23 cellular contexts compared by ENCODE assay signal in genomic region chr2:107542314-107542740, GRCh38.
DNase-seq lines count a peak whose midpoint lies in the region; ATAC-seq, FAIRE-seq and TF ChIP-seq lines count a peak whose summit lies in the region.
"Had no signal": no experiment of that assay in that cellular context is flagged by ENCODE, and none has a peak within 500 bp of the region (broad histone marks: within the 10 kb centered on the region; RNA-seq: fewer than 3 reads in every experiment).

No MANE protein-coding gene starts in this region.

- peak overlapping the region; percentile 34 for H3K27ac Mint-ChIP-seq in neural progenitor cell
- no peak overlapping the region for H3K27ac Mint-ChIP-seq in chondrocyte (ENCODE audit: unreplicated experiment)
- H3K27ac Mint-ChIP-seq: activated CD8-positive, alpha-beta memory T cell treated with anti-CD3 and anti-CD28 coated beads, Interleukin-2, amount 10 ng/mL, durations not matched to agents 7 days and 5 days; activated naive CD4-positive, alpha-beta T cell treated with anti-CD3 and anti-CD28 coated beads, Interleukin-2, amount 50 U/mL, for 72 hours; activated T-helper 1 cell treated with anti-CD3 and anti-CD28 coated beads, Interleukin-12 subunit alpha, Interleukin-12 subunit beta, Interleukin-2, Interleukin-4 antibody, amounts not matched to agents 30 ng/mL and 10 ng/mL and 1 ng/mL, durations not matched to agents 14 hours and 24 hours and 36 hours; effector memory CD8-positive, alpha-beta T cell had no signal

- no TSS peak for BruUV-seq in HepG2 (replicated peaks; lab: Mats Ljungman, UMichigan)

- H3K9ac ChIP-seq in HepG2 (ENCODE audit: insufficient read depth, low read depth, low read length), result no peak overlapping the region
- H3K9ac ChIP-seq in neural progenitor cell, result no peak overlapping the region

- H3K4me1 Mint-ChIP-seq in neural progenitor cell, result peaks cover 17% of the 10 kb centered on the region
- peaks cover 8% of the 10 kb centered on the region for H3K4me1 Mint-ChIP-seq in chondrocyte (ENCODE audit: low read depth)
- H3K4me1 Mint-ChIP-seq: activated CD8-positive, alpha-beta memory T cell treated with anti-CD3 and anti-CD28 coated beads, Interleukin-2, amount 10 ng/mL, durations not matched to agents 7 days and 5 days had no signal

- H3K27me3 Mint-ChIP-seq in neural progenitor cell (ENCODE audit: insufficient read depth, low read depth) (peaks cover 4% of the 10 kb centered on the region), chondrocyte (ENCODE audit: low read depth) (peaks cover 9% of the 10 kb centered on the region)
- H3K27me3 Mint-ChIP-seq: activated CD8-positive, alpha-beta memory T cell treated with anti-CD3 and anti-CD28 coated beads, Interleukin-2, amount 10 ng/mL, durations not matched to agents 7 days and 5 days; effector memory CD8-positive, alpha-beta T cell had no signal

- POLR2A ChIA-PET in HepG2 (lab: Yijun Ruan, JAX), result no interaction called here

- H3K4me1 ChIP-seq in HepG2 (ENCODE audit: insufficient read depth, low read length) (no peaks in the 10 kb centered on the region), right lobe of liver (no peaks in the 10 kb centered on the region), neural progenitor cell (no peaks in the 10 kb centered on the region), left ventricle myocardium inferior (peaks cover 9% of the 10 kb centered on the region)
- H3K4me1 ChIP-seq: prostate gland had no signal

- H3K36me3 Mint-ChIP-seq in neural progenitor cell (no peaks in the 10 kb centered on the region), chondrocyte (ENCODE audit: low read depth) (no peaks in the 10 kb centered on the region)
- H3K36me3 Mint-ChIP-seq: activated CD8-positive, alpha-beta memory T cell treated with anti-CD3 and anti-CD28 coated beads, Interleukin-2, amount 10 ng/mL, durations not matched to agents 7 days and 5 days; activated naive CD4-positive, alpha-beta T cell treated with anti-CD3 and anti-CD28 coated beads, Interleukin-2, amount 50 U/mL, for 72 hours had no signal

- H3K9me3 ChIP-seq in HepG2 (ENCODE audit: low read length) (no peaks in the 10 kb centered on the region), right lobe of liver (no peaks in the 10 kb centered on the region), neural progenitor cell (ENCODE audit: low read depth) (no peaks in the 10 kb centered on the region), left ventricle myocardium inferior (replicated peaks) (no peaks in the 10 kb centered on the region)
- H3K9me3 ChIP-seq: prostate gland had no signal

- H3F3A ChIP-seq in neural progenitor cell (ENCODE audit: low read depth), result no peaks in the 10 kb centered on the region

- H3K79me2 ChIP-seq in HepG2 (ENCODE audit: insufficient read depth, low read length) (no peaks in the 10 kb centered on the region), neural progenitor cell (ENCODE audit: low read depth) (no peaks in the 10 kb centered on the region)

- in situ Hi-C loops in HepG2 (cut with HindIII; ENCODE audit: extremely low pct_ligation_motif_present, low pct_unique_long_range_greater_than_20kb), result no loop called here

- ATAC-seq in HepG2, result no peak
- ATAC-seq in right lobe of liver, result no peak
- ATAC-seq: activated CD8-positive, alpha-beta memory T cell treated with anti-CD3 and anti-CD28 coated beads, Interleukin-2, amount 10 ng/mL, durations not matched to agents 7 days and 5 days; activated naive CD4-positive, alpha-beta T cell treated with anti-CD3 and anti-CD28 coated beads, Interleukin-2, amount 50 U/mL, for 72 hours; effector memory CD8-positive, alpha-beta T cell had no signal

- H3K4me3 ChIP-seq in HepG2 (replicated peaks in 1 of 3; ENCODE audit: insufficient read depth in 1 of 3, low read depth in 2 of 3, low read length in 3 of 3) (no peak overlapping the region), right lobe of liver (no peak overlapping the region), fibroblast of mammary gland (ENCODE audit: control insufficient read depth, low read depth, low read length) (no peak overlapping the region), neural progenitor cell (no peak overlapping the region), left ventricle myocardium inferior (no peak overlapping the region)
- H3K4me3 ChIP-seq: prostate gland had no signal

- H3K27me3 ChIP-seq in HepG2 (ENCODE audit: control insufficient read depth in 1 of 2, insufficient read depth in 2 of 2, low read length in 2 of 2) (no peaks in the 10 kb centered on the region), right lobe of liver (no peaks in the 10 kb centered on the region), neural progenitor cell (no peaks in the 10 kb centered on the region), left ventricle myocardium inferior (ENCODE audit: low read depth) (no peaks in the 10 kb centered on the region)

- H2AFZ ChIP-seq in HepG2 (ENCODE audit: low read length) (no peak overlapping the region), neural progenitor cell (replicated peaks) (no peak overlapping the region)

- no peaks in the 10 kb centered on the region for H3K36me3 ChIP-seq in HepG2 (replicated peaks in 1 of 2; ENCODE audit: control insufficient read depth in 1 of 2, insufficient read depth in 2 of 2, low read length in 2 of 2)
- no peaks in the 10 kb centered on the region for H3K36me3 ChIP-seq in right lobe of liver
- no peaks in the 10 kb centered on the region for H3K36me3 ChIP-seq in neural progenitor cell
- no peaks in the 10 kb centered on the region for H3K36me3 ChIP-seq in left ventricle myocardium inferior
- H3K36me3 ChIP-seq: prostate gland had no signal

- 28% methylated on average over 5 of the region's 5 CpGs for WGBS in HepG2 (ENCODE audit: low lambda C conversion rate)
- WGBS in right lobe of liver (ENCODE audit: insufficient coverage, low coverage, low lambda C conversion rate, missing lambda C conversion rate), result 86% methylated on average over 3 of the region's 5 CpGs

- no peaks in the 10 kb centered on the region for H3K9me3 Mint-ChIP-seq in neural progenitor cell
- H3K9me3 Mint-ChIP-seq in chondrocyte (ENCODE audit: low read depth), result no peaks in the 10 kb centered on the region
- H3K9me3 Mint-ChIP-seq: activated T-helper 1 cell treated with anti-CD3 and anti-CD28 coated beads, Interleukin-12 subunit alpha, Interleukin-12 subunit beta, Interleukin-2, Interleukin-4 antibody, amounts not matched to agents 30 ng/mL and 10 ng/mL and 1 ng/mL, durations not matched to agents 14 hours and 24 hours and 36 hours had no signal

- CTCF ChIA-PET in HepG2 (lab: Yijun Ruan, JAX; ENCODE audit: low intra/inter-chr PET ratio, low total read pairs), result no interaction called here

- H4K20me1 ChIP-seq in HepG2 (ENCODE audit: insufficient read depth, low read length) (no peaks in the 10 kb centered on the region), neural progenitor cell (ENCODE audit: low read depth) (no peaks in the 10 kb centered on the region)

- no peak for TF ChIP-seq RAD21 in HepG2 (CRISPR knock-in tag; IDR thresholded peaks at IDR 0.05)

- DNase-seq in HepG2 (ENCODE audit: low spot score) (no peak), right lobe of liver (no peak), fibroblast of mammary gland (ENCODE audit: low read depth) (peak; percentile 42), neural progenitor cell (ENCODE audit: low spot score) (peak; percentile 39), SHP77 (lab: John Stamatoyannopoulos, UW) (no peak), left ventricle myocardium inferior (no peak), RCC 7860 (ENCODE audit: low spot score) (no peak), chondrocyte (ENCODE audit: low spot score) (no peak)
- DNase-seq: 8988T; activated CD4-positive, alpha-beta T cell treated with anti-CD3 and anti-CD28 coated beads for 4 hours; activated CD8-positive, alpha-beta memory T cell treated with anti-CD3 and anti-CD28 coated beads, Interleukin-2, amount 10 ng/mL, durations not matched to agents 7 days and 5 days; AML-193; DMS79 treated with DMSO at 0.1 percent for 48 hours; effector memory CD8-positive, alpha-beta T cell; NCI-H1048; NCI-H2029 treated with DMSO at 0.1 percent for 48 hours; NCI-H510A had no signal

- TF ChIP-seq EP300 in HepG2 (IDR thresholded peaks at IDR 0.05; ENCODE audit: low read depth in 2 of 2, low read length in 2 of 2) (no peak), HepG2 (CRISPR knock-in tag; IDR thresholded peaks at IDR 0.05; ENCODE audit: borderline replicate concordance) (no peak)

- no peak overlapping the region for H3K4me3 Mint-ChIP-seq in neural progenitor cell
- H3K4me3 Mint-ChIP-seq in chondrocyte (ENCODE audit: unreplicated experiment), result no peak overlapping the region
- H3K4me3 Mint-ChIP-seq: activated CD8-positive, alpha-beta memory T cell treated with anti-CD3 and anti-CD28 coated beads, Interleukin-2, amount 10 ng/mL, durations not matched to agents 7 days and 5 days; activated T-helper 1 cell treated with anti-CD3 and anti-CD28 coated beads, Interleukin-12 subunit alpha, Interleukin-12 subunit beta, Interleukin-2, Interleukin-4 antibody, amounts not matched to agents 30 ng/mL and 10 ng/mL and 1 ng/mL, durations not matched to agents 14 hours and 24 hours and 36 hours; effector memory CD8-positive, alpha-beta T cell had no signal

- intact Hi-C loops in HepG2 (cut with micrococcal nuclease; ENCODE audit: unreplicated experiment) (no loop called here), right lobe of liver (cut with DNase I) (no loop called here), left ventricle myocardium inferior (cut with micrococcal nuclease) (no loop called here)

- FAIRE-seq in HepG2 (lab: Jason Lieb, UNC) (no peak), RCC 7860 (lab: Jason Lieb, UNC) (no peak)
- FAIRE-seq: astrocyte, TTC549, urothelium cell line had no signal

- TF ChIP-seq CTCF in HepG2 (CRISPR knock-in tag; IDR thresholded peaks at IDR 0.05) (no peak), right lobe of liver (IDR thresholded peaks at IDR 0.05) (no peak), fibroblast of mammary gland (conservative IDR thresholded peaks at IDR 0.05; ENCODE audit: control insufficient read depth, insufficient read depth, low read depth, low read length) (no peak), neural progenitor cell (IDR thresholded peaks at IDR 0.05) (no peak), left ventricle myocardium inferior (IDR thresholded peaks at IDR 0.05; ENCODE audit: borderline replicate concordance) (no peak), chondrocyte (IDR thresholded peaks at IDR 0.05) (no peak)

- H3K27ac ChIP-seq in HepG2 (ENCODE audit: extremely low read length, insufficient read depth, low read length), result no peak overlapping the region
- no peak overlapping the region for H3K27ac ChIP-seq in right lobe of liver
- no peak overlapping the region for H3K27ac ChIP-seq in neural progenitor cell
- no peak overlapping the region for H3K27ac ChIP-seq in left ventricle myocardium inferior (replicated peaks)
- H3K27ac ChIP-seq: prostate gland had no signal

- no peak for TF ChIP-seq POLR2A in HepG2 (IDR thresholded peaks at IDR 0.05; ENCODE audit: insufficient read depth in 1 of 2, low read depth in 2 of 2, low read length in 2 of 2)
- TF ChIP-seq POLR2A in right lobe of liver (IDR thresholded peaks at IDR 0.05), result no peak

- H3K4me2 ChIP-seq in HepG2 (ENCODE audit: low read depth, low read length) (no peak overlapping the region), neural progenitor cell (no peak overlapping the region)

TF ChIP-seq in HepG2, 621 proteins besides CTCF, POLR2A, EP300 and RAD21:
- TF ChIP-seq ZBTB21 (CRISPR knock-in tag; IDR thresholded peaks at IDR 0.05), result no peak
- peak; percentile 49; the same call in 1 of the 2 replicates for TF ChIP-seq CREB1 (IDR thresholded peaks at IDR 0.05)
- no peak for TF ChIP-seq CREB1 (CRISPR knock-in tag; IDR thresholded peaks at IDR 0.05)

Comparison
In these comparisons a context has a peak if more than half of its experiments do, and no peak if none do; other contexts are left out.
1. DNase-seq: peak in fibroblast of mammary gland (single experiment) and neural progenitor cell (single experiment); none in HepG2 (single experiment), right lobe of liver (0 of 3), SHP77 (0 of 2), left ventricle myocardium inferior (single experiment), RCC 7860 (single experiment) and chondrocyte (single experiment).